Comparison of ENCODE assay signal across 23 cellular contexts in genomic region chr13:51576754-51577153, GRCh38.
"Had no signal": no experiment of that assay in that cellular context is flagged by ENCODE, and none has a peak within 500 bp of the region (broad histone marks: within the 10 kb centered on the region; RNA-seq: fewer than 3 reads in every experiment).

No MANE protein-coding gene starts in this region.

- DNase-seq: activated CD4-positive, alpha-beta memory T cell treated with anti-CD3 and anti-CD28 coated beads, Interleukin-2, amount 10 ng/mL, durations not matched to agents 7 days and 5 days; activated CD4-positive, alpha-beta T cell treated with anti-CD3 and anti-CD28 coated beads for 1 hour; activated CD4-positive, alpha-beta T cell treated with anti-CD3 and anti-CD28 coated beads, Interleukin-2, amount 10 ng/mL, durations not matched to agents 7 days and 5 days; activated T-cell treated with anti-CD3 and anti-CD28 coated beads, Interleukin-2, amount 50 U/mL, for 4 hours; aorta; body of pancreas; cortex of kidney; effector memory CD8-positive, alpha-beta T cell; left cardiac atrium; left ventricle myocardium superior; right lobe of liver; stimulated activated CD4-positive, alpha-beta T cell treated with anti-CD3 and anti-CD28 coated beads, Interleukin-12 subunit alpha, Interleukin-12 subunit beta, amount 100 ng/mL, for 4 hours; stimulated activated CD4-positive, alpha-beta T cell treated with anti-CD3 and anti-CD28 coated beads, Interleukin-4, amount 100 ng/mL, for 1 hour; SW 1271; T-helper 17 cell had no signal

- H3K4me3 ChIP-seq: body of pancreas, right lobe of liver had no signal

- H3K9me3 Mint-ChIP-seq: activated CD4-positive, alpha-beta memory T cell treated with anti-CD3 and anti-CD28 coated beads, Interleukin-2, amount 10 ng/mL, durations not matched to agents 7 days and 5 days; activated CD4-positive, alpha-beta T cell treated with anti-CD3 and anti-CD28 coated beads, Interleukin-2, amount 10 ng/mL, durations not matched to agents 7 days and 5 days; activated T-cell treated with anti-CD3 and anti-CD28 coated beads, Interleukin-2, amount 50 U/mL, for 4 hours; effector memory CD8-positive, alpha-beta T cell; nephron; stimulated activated effector memory CD8-positive, alpha-beta T cell treated with anti-CD3 and anti-CD28 coated beads, Interleukin-12 subunit alpha, Interleukin-12 subunit beta, amount 100 ng/mL, for 72 hours; stimulated activated naive CD8-positive, alpha-beta T cell treated with anti-CD3 and anti-CD28 coated beads, Interleukin-15, Interleukin-2, amounts not matched to agents 100 ng/mL and 50 ng/mL, for 24 hours had no signal

- H3K27ac Mint-ChIP-seq: activated CD4-positive, alpha-beta memory T cell treated with anti-CD3 and anti-CD28 coated beads, Interleukin-2, amount 10 ng/mL, durations not matched to agents 7 days and 5 days; activated CD4-positive, alpha-beta T cell treated with anti-CD3 and anti-CD28 coated beads, Interleukin-2, amount 10 ng/mL, durations not matched to agents 7 days and 5 days; activated naive CD4-positive, alpha-beta T cell treated with anti-CD3 and anti-CD28 coated beads, Interleukin-2, amount 50 U/mL, for 72 hours; activated T-helper 17 cell treated with anti-CD3 and anti-CD28 coated beads, Interleukin-2, amount 50 U/mL, for 72 hours; effector memory CD8-positive, alpha-beta T cell; nephron; stimulated activated effector memory CD8-positive, alpha-beta T cell treated with anti-CD3 and anti-CD28 coated beads, Interleukin-12 subunit alpha, Interleukin-12 subunit beta, amount 100 ng/mL, for 72 hours; stimulated activated naive CD8-positive, alpha-beta T cell treated with anti-CD3 and anti-CD28 coated beads, Interleukin-15, Interleukin-2, amounts not matched to agents 100 ng/mL and 50 ng/mL, for 24 hours; T-helper 17 cell; WTC11 had no signal

- H3K4me1 Mint-ChIP-seq: activated CD4-positive, alpha-beta T cell treated with anti-CD3 and anti-CD28 coated beads, Interleukin-2, amount 10 ng/mL, durations not matched to agents 7 days and 5 days; activated T-helper 17 cell treated with anti-CD3 and anti-CD28 coated beads, Interleukin-2, amount 50 U/mL, for 72 hours; nephron; stimulated activated effector memory CD8-positive, alpha-beta T cell treated with anti-CD3 and anti-CD28 coated beads, Interleukin-12 subunit alpha, Interleukin-12 subunit beta, amount 100 ng/mL, for 72 hours; T-helper 17 cell; WTC11 had no signal

- H3K27me3 Mint-ChIP-seq: activated T-helper 17 cell treated with anti-CD3 and anti-CD28 coated beads, Interleukin-2, amount 50 U/mL, for 72 hours; effector memory CD8-positive, alpha-beta T cell; stimulated activated naive CD8-positive, alpha-beta T cell treated with anti-CD3 and anti-CD28 coated beads, Interleukin-15, Interleukin-2, amounts not matched to agents 100 ng/mL and 50 ng/mL, for 24 hours; T-helper 17 cell had no signal

- H3K36me3 Mint-ChIP-seq: activated naive CD4-positive, alpha-beta T cell treated with anti-CD3 and anti-CD28 coated beads, Interleukin-2, amount 50 U/mL, for 72 hours; stimulated activated effector memory CD8-positive, alpha-beta T cell treated with anti-CD3 and anti-CD28 coated beads, Interleukin-12 subunit alpha, Interleukin-12 subunit beta, amount 100 ng/mL, for 72 hours; WTC11 had no signal

- H3K4me3 Mint-ChIP-seq: activated CD4-positive, alpha-beta memory T cell treated with anti-CD3 and anti-CD28 coated beads, Interleukin-2, amount 10 ng/mL, durations not matched to agents 7 days and 5 days; activated CD4-positive, alpha-beta T cell treated with anti-CD3 and anti-CD28 coated beads, Interleukin-2, amount 10 ng/mL, durations not matched to agents 7 days and 5 days; activated T-cell treated with anti-CD3 and anti-CD28 coated beads, Interleukin-2, amount 50 U/mL, for 4 hours; activated T-helper 17 cell treated with anti-CD3 and anti-CD28 coated beads, Interleukin-2, amount 50 U/mL, for 72 hours; effector memory CD8-positive, alpha-beta T cell; nephron; stimulated activated effector memory CD8-positive, alpha-beta T cell treated with anti-CD3 and anti-CD28 coated beads, Interleukin-12 subunit alpha, Interleukin-12 subunit beta, amount 100 ng/mL, for 72 hours; stimulated activated naive CD8-positive, alpha-beta T cell treated with anti-CD3 and anti-CD28 coated beads, Interleukin-15, Interleukin-2, amounts not matched to agents 100 ng/mL and 50 ng/mL, for 24 hours; T-helper 17 cell; WTC11 had no signal

- H3K36me3 ChIP-seq: neutrophil, right lobe of liver had no signal

- H3K9me3 ChIP-seq: body of pancreas, neutrophil, right lobe of liver had no signal

- H3K27me3 ChIP-seq: body of pancreas, neutrophil, right lobe of liver had no signal

- H3K4me1 ChIP-seq: right lobe of liver had no signal

- H3K27ac ChIP-seq: body of pancreas, neutrophil, right lobe of liver had no signal

- ATAC-seq: activated naive CD4-positive, alpha-beta T cell treated with anti-CD3 and anti-CD28 coated beads, Interleukin-2, amount 50 U/mL, for 72 hours; activated T-cell treated with anti-CD3 and anti-CD28 coated beads, Interleukin-2, amount 50 U/mL, for 4 hours; activated T-helper 17 cell treated with anti-CD3 and anti-CD28 coated beads, Interleukin-2, amount 50 U/mL, for 72 hours; body of pancreas; effector memory CD8-positive, alpha-beta T cell; esophagus mucosa; left cardiac atrium; left ventricle myocardium superior; right lobe of liver; stimulated activated effector memory CD8-positive, alpha-beta T cell treated with anti-CD3 and anti-CD28 coated beads, Interleukin-12 subunit alpha, Interleukin-12 subunit beta, amount 100 ng/mL, for 72 hours; T-helper 17 cell; WTC11 had no signal
